Comparison of ENCODE assay signal across 15 cellular contexts in genomic region chr1:27993241-27993640, GRCh38. TPM values are rescaled to one million over a fixed set of nuclear protein-coding genes. Genes with fewer than 3 reads are reported as not detected.
A peak's percentile ranks its signal among the peaks of the same experiment; 100 is the strongest.
DNase-seq lines count a peak whose midpoint lies in the region; ATAC-seq and TF ChIP-seq lines count a peak whose summit lies in the region.
"Had no signal": no experiment of that assay in that cellular context is flagged by ENCODE, and none has a peak within 500 bp of the region (broad histone marks: within the 10 kb centered on the region; RNA-seq: fewer than 3 reads in every experiment).

No MANE protein-coding gene starts in this region.

- no peaks in the 10 kb centered on the region for H3K9me3 ChIP-seq in psoas muscle
- H3K9me3 ChIP-seq: A549 had no signal

- intact Hi-C loops in psoas muscle (cut with DNase I), result no loop called here

- peaks cover 33% of the 10 kb centered on the region for H3K4me1 Mint-ChIP-seq in activated CD8-positive, alpha-beta memory T cell treated with anti-CD3 and anti-CD28 coated beads, Interleukin-2, amount 10 ng/mL, durations not matched to agents 7 days and 5 days
- H3K4me1 Mint-ChIP-seq in endothelial cell (ENCODE audit: unreplicated experiment), result peaks cover 21% of the 10 kb centered on the region

- H3K27me3 ChIP-seq in psoas muscle (ENCODE audit: insufficient read depth in 3 of 3, low read length in 2 of 3), result no peaks in the 10 kb centered on the region

- DNase-seq in activated CD8-positive, alpha-beta memory T cell treated with anti-CD3 and anti-CD28 coated beads, Interleukin-2, amount 10 ng/mL, durations not matched to agents 7 days and 5 days, result no peak
- DNase-seq in activated CD8-positive, alpha-beta memory T cell treated with anti-CD3 and anti-CD28 coated beads, Interleukin-2, amount 50 U/mL, for 48 hours, result no peak
- peak; percentile 8 for DNase-seq in activated CD4-positive, alpha-beta T cell treated with anti-CD3 and anti-CD28 coated beads, Interleukin-2, amount 50 U/mL, for 1 hour
- DNase-seq in endothelial cell (ENCODE audit: low spot score) (no peak), psoas muscle (no peak), RPMI8226 (no peak)
- peak; percentile 16 for DNase-seq in stimulated activated CD4-positive, alpha-beta T cell treated with anti-CD3 and anti-CD28 coated beads, Interleukin-1b, Interleukin-23, amount 100 ng/mL, for 48 hours
- no peak for DNase-seq in effector CD4-positive, alpha-beta T cell
- DNase-seq: DMS153, Karpas-422, trophoblast cell had no signal

- ATAC-seq in activated CD8-positive, alpha-beta memory T cell treated with anti-CD3 and anti-CD28 coated beads, Interleukin-2, amount 10 ng/mL, durations not matched to agents 7 days and 5 days, result no peak
- ATAC-seq in psoas muscle, result no peak
- ATAC-seq: A549 had no signal

- peak overlapping the region; percentile 68 for H3K27ac Mint-ChIP-seq in activated CD8-positive, alpha-beta memory T cell treated with anti-CD3 and anti-CD28 coated beads, Interleukin-2, amount 10 ng/mL, durations not matched to agents 7 days and 5 days
- H3K27ac Mint-ChIP-seq in endothelial cell (ENCODE audit: unreplicated experiment), result peak overlapping the region; percentile 87

- no peaks in the 10 kb centered on the region for H3K27me3 Mint-ChIP-seq in activated CD8-positive, alpha-beta memory T cell treated with anti-CD3 and anti-CD28 coated beads, Interleukin-2, amount 10 ng/mL, durations not matched to agents 7 days and 5 days
- no peaks in the 10 kb centered on the region for H3K27me3 Mint-ChIP-seq in endothelial cell (ENCODE audit: unreplicated experiment)

- peaks cover 46% of the 10 kb centered on the region for H3K36me3 Mint-ChIP-seq in activated CD8-positive, alpha-beta memory T cell treated with anti-CD3 and anti-CD28 coated beads, Interleukin-2, amount 10 ng/mL, durations not matched to agents 7 days and 5 days
- H3K36me3 Mint-ChIP-seq in endothelial cell (ENCODE audit: low read depth, unreplicated experiment), result peaks cover 21% of the 10 kb centered on the region

- H3K27ac ChIP-seq in psoas muscle, result no peak overlapping the region
- H3K27ac ChIP-seq: A549 had no signal

- H3K4me1 ChIP-seq in psoas muscle, result no peaks in the 10 kb centered on the region
- H3K4me1 ChIP-seq: A549 had no signal

- WGBS in psoas muscle, 3 donors, result 67 to 69% (median 69%) methylated on average over 3 of the region's 3 CpGs

- CTCF ChIA-PET in activated CD8-positive, alpha-beta memory T cell treated with anti-CD3 and anti-CD28 coated beads, Interleukin-2, amount 10 ng/mL, durations not matched to agents 7 days and 5 days (lab: Charles Lee), result interaction anchor here (0.6 to 3.6 kb wide), 5 partner anchors 13 to 216 kb away, joined by 3 to 18 read pairs (median 4); partner anchors contain the start of gene EYA3

- no peak for TF ChIP-seq CTCF in endothelial cell (IDR thresholded peaks at IDR 0.05; ENCODE audit: unreplicated experiment)
- no peak for TF ChIP-seq CTCF in psoas muscle (IDR thresholded peaks at IDR 0.05)

- no peaks in the 10 kb centered on the region for H3K9me3 Mint-ChIP-seq in activated CD8-positive, alpha-beta memory T cell treated with anti-CD3 and anti-CD28 coated beads, Interleukin-2, amount 10 ng/mL, durations not matched to agents 7 days and 5 days (ENCODE audit: low read depth)
- no peaks in the 10 kb centered on the region for H3K9me3 Mint-ChIP-seq in endothelial cell (ENCODE audit: unreplicated experiment)

- H3K36me3 ChIP-seq in psoas muscle (ENCODE audit: insufficient read depth in 1 of 2, low read depth in 1 of 2), result peaks cover 5 to 100% of the 10 kb centered on the region in 2 donors

- no peak overlapping the region for H3K4me3 ChIP-seq in psoas muscle
- H3K4me3 ChIP-seq: A549 had no signal

- no peak overlapping the region for H3K4me3 Mint-ChIP-seq in activated CD8-positive, alpha-beta memory T cell treated with anti-CD3 and anti-CD28 coated beads, Interleukin-2, amount 10 ng/mL, durations not matched to agents 7 days and 5 days
- H3K4me3 Mint-ChIP-seq in endothelial cell (ENCODE audit: unreplicated experiment), result no peak overlapping the region

RNA-seq across cellular contexts. Expression of gene XKR8, which starts 33.5 kb away (rescaled TPM):
- 1 to 10 TPM; 5.2 to 6.6 TPM for total RNA-seq in activated CD8-positive, alpha-beta memory T cell treated with anti-CD3 and anti-CD28 coated beads, Interleukin-2, amount 10 ng/mL, durations not matched to agents 7 days and 5 days
- 20.1 TPM for total RNA-seq in endothelial cell (ENCODE audit: unreplicated experiment)
- 1 to 10 TPM; 3.8 to 5.8 (median 4.3) TPM for total RNA-seq in psoas muscle
- polyA plus RNA-seq in psoas muscle, result 1 to 10 TPM; 3.3 to 5.2 (median 4.5) TPM
- total RNA-seq: SK-MEL-5 had no signal

RNA-seq across cellular contexts. Expression of gene SMPDL3B, which starts 58.4 kb away (rescaled TPM):
- 1 to 10 TPM in 1 of 2 experiments, under 1 TPM in 1; 0.40 to 1.4 TPM for total RNA-seq in activated CD8-positive, alpha-beta memory T cell treated with anti-CD3 and anti-CD28 coated beads, Interleukin-2, amount 10 ng/mL, durations not matched to agents 7 days and 5 days
- 3.3 TPM for total RNA-seq in endothelial cell (ENCODE audit: unreplicated experiment)
- total RNA-seq in psoas muscle, result not detected
- under 1 TPM in 2 of 3 donors, not detected in 1; 0.03 to 0.05 TPM for polyA plus RNA-seq in psoas muscle
- total RNA-seq: myocyte, skeletal muscle tissue had no signal

Comparison
In these comparisons a context has a peak if more than half of its experiments do, and no peak if none do; other contexts are left out.
1. DNase-seq: peak in activated CD4-positive, alpha-beta T cell treated with anti-CD3 and anti-CD28 coated beads, Interleukin-2, amount 50 U/mL, for 1 hour (single experiment) and stimulated activated CD4-positive, alpha-beta T cell treated with anti-CD3 and anti-CD28 coated beads, Interleukin-1b, Interleukin-23, amount 100 ng/mL, for 48 hours (single experiment); none in activated CD8-positive, alpha-beta memory T cell treated with anti-CD3 and anti-CD28 coated beads, Interleukin-2, amount 10 ng/mL, durations not matched to agents 7 days and 5 days (single experiment), activated CD8-positive, alpha-beta memory T cell treated with anti-CD3 and anti-CD28 coated beads, Interleukin-2, amount 50 U/mL, for 48 hours (single experiment), endothelial cell (single experiment), psoas muscle (0 of 2), effector CD4-positive, alpha-beta T cell (single experiment) and RPMI8226 (single experiment).